In the genomic region with DNA sequence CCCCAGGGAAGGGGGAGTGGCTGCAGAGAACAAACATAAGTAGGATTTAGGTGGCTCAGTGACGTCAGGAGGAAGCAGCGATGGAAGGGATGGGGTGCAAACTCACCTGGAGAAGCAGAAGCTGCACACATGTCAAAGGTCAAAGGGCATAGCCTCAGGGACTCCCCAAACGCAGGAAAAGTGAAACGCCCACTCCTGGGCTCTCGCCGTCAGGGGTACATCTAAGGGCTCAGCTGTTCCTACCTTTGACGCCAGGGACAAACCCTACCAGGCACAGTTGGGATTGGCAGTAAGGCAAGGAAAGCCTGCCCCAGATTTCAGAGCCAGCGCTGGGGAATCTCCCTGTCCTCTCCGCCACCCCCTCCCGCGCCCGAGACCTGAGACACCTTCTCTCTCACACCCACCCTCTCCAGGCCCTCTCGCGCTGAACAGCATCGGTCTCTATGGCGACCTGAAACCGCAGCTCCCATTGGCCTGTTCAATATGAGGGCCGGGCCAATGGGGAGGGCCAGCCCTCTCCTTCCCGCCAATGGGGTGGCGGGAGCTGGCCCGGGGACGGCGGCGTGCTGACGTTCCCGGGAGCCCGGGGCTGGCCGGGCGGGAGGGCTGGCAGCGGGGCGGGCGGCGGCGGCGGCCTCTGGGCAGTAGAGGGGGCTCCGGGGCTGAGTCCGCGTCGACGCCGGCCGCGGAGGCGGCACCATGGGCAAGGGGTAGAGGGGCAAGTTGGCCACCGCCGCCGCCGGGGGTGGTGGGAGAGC, we compare ENCODE assay signal across 8 cellular contexts. TPM values are rescaled to one million over a fixed set of nuclear protein-coding genes. Genes with fewer than 3 reads are reported as not detected.
DNase-seq lines count a peak whose midpoint lies in the region; ATAC-seq, FAIRE-seq and TF ChIP-seq lines count a peak whose summit lies in the region.

A gene (minus strand): TSS at position 445 of the 758 bp plus-strand sequence. CDS start 314 bp downstream, at position 131.
A gene with protein sequence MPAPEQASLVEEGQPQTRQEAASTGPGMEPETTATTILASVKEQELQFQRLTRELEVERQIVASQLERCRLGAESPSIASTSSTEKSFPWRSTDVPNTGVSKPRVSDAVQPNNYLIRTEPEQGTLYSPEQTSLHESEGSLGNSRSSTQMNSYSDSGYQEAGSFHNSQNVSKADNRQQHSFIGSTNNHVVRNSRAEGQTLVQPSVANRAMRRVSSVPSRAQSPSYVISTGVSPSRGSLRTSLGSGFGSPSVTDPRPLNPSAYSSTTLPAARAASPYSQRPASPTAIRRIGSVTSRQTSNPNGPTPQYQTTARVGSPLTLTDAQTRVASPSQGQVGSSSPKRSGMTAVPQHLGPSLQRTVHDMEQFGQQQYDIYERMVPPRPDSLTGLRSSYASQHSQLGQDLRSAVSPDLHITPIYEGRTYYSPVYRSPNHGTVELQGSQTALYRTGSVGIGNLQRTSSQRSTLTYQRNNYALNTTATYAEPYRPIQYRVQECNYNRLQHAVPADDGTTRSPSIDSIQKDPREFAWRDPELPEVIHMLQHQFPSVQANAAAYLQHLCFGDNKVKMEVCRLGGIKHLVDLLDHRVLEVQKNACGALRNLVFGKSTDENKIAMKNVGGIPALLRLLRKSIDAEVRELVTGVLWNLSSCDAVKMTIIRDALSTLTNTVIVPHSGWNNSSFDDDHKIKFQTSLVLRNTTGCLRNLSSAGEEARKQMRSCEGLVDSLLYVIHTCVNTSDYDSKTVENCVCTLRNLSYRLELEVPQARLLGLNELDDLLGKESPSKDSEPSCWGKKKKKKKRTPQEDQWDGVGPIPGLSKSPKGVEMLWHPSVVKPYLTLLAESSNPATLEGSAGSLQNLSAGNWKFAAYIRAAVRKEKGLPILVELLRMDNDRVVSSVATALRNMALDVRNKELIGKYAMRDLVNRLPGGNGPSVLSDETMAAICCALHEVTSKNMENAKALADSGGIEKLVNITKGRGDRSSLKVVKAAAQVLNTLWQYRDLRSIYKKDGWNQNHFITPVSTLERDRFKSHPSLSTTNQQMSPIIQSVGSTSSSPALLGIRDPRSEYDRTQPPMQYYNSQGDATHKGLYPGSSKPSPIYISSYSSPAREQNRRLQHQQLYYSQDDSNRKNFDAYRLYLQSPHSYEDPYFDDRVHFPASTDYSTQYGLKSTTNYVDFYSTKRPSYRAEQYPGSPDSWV (plus strand): TSS at position 644 of the 758 bp plus-strand sequence. CDS start 76,233 bp downstream, outside the sequence.

- peaks cover 14% of the 10 kb centered on the region for H4K20me1 ChIP-seq in SU-DHL-6 (ENCODE audit: low read depth, low read length)

- no peaks in the 10 kb centered on the region; the same call in 1 of the 2 replicates for H3K79me2 ChIP-seq in SU-DHL-6 (ENCODE audit: insufficient read depth, low read length)

- no peak for FAIRE-seq in pancreas (lab: Jason Lieb, UNC)

- ATAC-seq in HG02678 (IDR thresholded peaks at IDR 0.05; ENCODE audit: unreplicated experiment) (peak; percentile 94), pancreas (peak; percentile 85 to 92 (median 87))
- ATAC-seq in activated naive CD8-positive, alpha-beta T cell treated with anti-CD3 and anti-CD28 coated beads, Interleukin-2, amount 50 U/mL, for 24 hours: peak; percentile 98

- TF ChIP-seq POLR2A in thyroid gland (IDR thresholded peaks at IDR 0.05): peak; percentile 77 to 91

- peak; percentile 69 for DNase-seq in GM12864 (ENCODE audit: low read depth)
- peak; percentile 75 for DNase-seq in NCI-H128 (lab: John Stamatoyannopoulos, UW; ENCODE audit: unreplicated experiment)
- peak; percentile 87 for DNase-seq in activated naive CD8-positive, alpha-beta T cell treated with anti-CD3 and anti-CD28 coated beads, Interleukin-2, amount 50 U/mL, for 24 hours
- peak; percentile 94 to 96 for DNase-seq in cardiac muscle cell (ENCODE audit: low read depth in 1 of 2, low spot score in 1 of 2)
- DNase-seq in pancreas: peak; percentile 88 to 93 (median 90)
- peak; percentile 93 to 94 for DNase-seq in thyroid gland

- 0% methylated on average over 41 to 48 of the region's 48 CpGs for WGBS in pancreas, 2 donors
- 0 to 1% methylated on average over 15 to 18 of the region's 48 CpGs for WGBS in thyroid gland, 2 donors

- no peak within 1 kb of the TSS for H3K27ac ChIP-seq in SU-DHL-6 (ENCODE audit: low read depth, low read length)
- H3K27ac ChIP-seq in cardiac muscle cell: peak within 1 kb of the TSS; percentile 96
- H3K27ac ChIP-seq in pancreas: peak within 1 kb of the TSS; percentile 95 to 97 (median 96)
- H3K27ac ChIP-seq in thyroid gland: peak within 1 kb of the TSS; percentile 90 to 100 (median 97)

- peak within 1 kb of the TSS; percentile 85 for H3K4me3 Mint-ChIP-seq in activated naive CD8-positive, alpha-beta T cell treated with anti-CD3 and anti-CD28 coated beads, Interleukin-2, amount 50 U/mL, for 24 hours

- peak within 1 kb of the TSS; percentile 86 for H3K27ac Mint-ChIP-seq in activated naive CD8-positive, alpha-beta T cell treated with anti-CD3 and anti-CD28 coated beads, Interleukin-2, amount 50 U/mL, for 24 hours

- H3K27me3 ChIP-seq in SU-DHL-6 (ENCODE audit: low read length) (no peaks in the 10 kb centered on the region), cardiac muscle cell (no peaks in the 10 kb centered on the region), pancreas (no peaks in the 10 kb centered on the region), thyroid gland (no peaks in the 10 kb centered on the region)

- H2AFZ ChIP-seq in SU-DHL-6 (ENCODE audit: low read depth, low read length, severe bottlenecking): peak within 1 kb of the TSS; percentile 59

- no peaks in the 10 kb centered on the region for H3K9me2 ChIP-seq in SU-DHL-6 (replicated peaks; ENCODE audit: insufficient read depth, low read length)

- H3K27me3 Mint-ChIP-seq in activated naive CD8-positive, alpha-beta T cell treated with anti-CD3 and anti-CD28 coated beads, Interleukin-2, amount 50 U/mL, for 24 hours: peaks cover 15% of the 10 kb centered on the region

- no peaks in the 10 kb centered on the region for H3K9me3 Mint-ChIP-seq in activated naive CD8-positive, alpha-beta T cell treated with anti-CD3 and anti-CD28 coated beads, Interleukin-2, amount 50 U/mL, for 24 hours

- no peak for TF ChIP-seq CTCF in GM12864 (IDR thresholded peaks at IDR 0.05; ENCODE audit: low read depth, low read length, missing control alignments)
- no peak for TF ChIP-seq CTCF in SU-DHL-6 (IDR thresholded peaks at IDR 0.05; ENCODE audit: insufficient read depth, low read length, poor library complexity, severe bottlenecking)
- TF ChIP-seq CTCF in cardiac muscle cell (IDR thresholded peaks at IDR 0.05; ENCODE audit: low read depth, low read length): no peak
- TF ChIP-seq CTCF in pancreas (IDR thresholded peaks at IDR 0.05): peak in 2 of 4 donors; percentile 5 to 8
- TF ChIP-seq CTCF in thyroid gland (IDR thresholded peaks at IDR 0.05): peak in 4 of 6 experiments; percentile 5 to 55 (median 33)

- H3K36me3 Mint-ChIP-seq in activated naive CD8-positive, alpha-beta T cell treated with anti-CD3 and anti-CD28 coated beads, Interleukin-2, amount 50 U/mL, for 24 hours (ENCODE audit: low read depth): peaks cover 5% of the 10 kb centered on the region

- H3K9ac ChIP-seq in SU-DHL-6 (ENCODE audit: low read length): peak within 1 kb of the TSS; percentile 65

- H3K4me1 ChIP-seq in cardiac muscle cell (ENCODE audit: low read depth) (peaks cover 23% of the 10 kb centered on the region), pancreas (peaks cover 0 to 16% (median 13%) of the 10 kb centered on the region in 3 donors), thyroid gland (peaks cover 17 to 23% of the 10 kb centered on the region in 2 donors)

- intact Hi-C loops in pancreas (cut with DNase I): loop anchor here in 1 of 3 donors (5.0 kb wide), 1 partner anchor 296 kb away; no protein-coding TSS in a partner anchor
- intact Hi-C loops in thyroid gland (cut with DNase I): loop anchor here (5.0 kb wide), 2 partner anchors 274 to 286 kb away; no protein-coding TSS in a partner anchor

- H3K9me3 ChIP-seq in SU-DHL-6 (ENCODE audit: insufficient read depth, low read length) (no peaks in the 10 kb centered on the region), cardiac muscle cell (ENCODE audit: low read depth) (no peaks in the 10 kb centered on the region), pancreas (no peaks in the 10 kb centered on the region), thyroid gland (no peaks in the 10 kb centered on the region)

- H3K4me1 Mint-ChIP-seq in activated naive CD8-positive, alpha-beta T cell treated with anti-CD3 and anti-CD28 coated beads, Interleukin-2, amount 50 U/mL, for 24 hours: peaks cover 22% of the 10 kb centered on the region

- peak within 1 kb of the TSS; percentile 61 for H3K4me2 ChIP-seq in SU-DHL-6 (ENCODE audit: low read depth, low read length, poor library complexity, severe bottlenecking)

- H3K4me3 ChIP-seq in GM12864 (ENCODE audit: low read depth, low read length) (peak within 1 kb of the TSS; percentile 69), SU-DHL-6 (ENCODE audit: insufficient read depth, low read length, poor library complexity, severe bottlenecking) (peak within 1 kb of the TSS; percentile 66), cardiac muscle cell (peak within 1 kb of the TSS; percentile 83), pancreas (peak within 1 kb of the TSS; percentile 86 to 92 (median 90)), thyroid gland (replicated peaks in 1 of 3) (peak within 1 kb of the TSS; percentile 89 to 93 (median 89))

- H3K36me3 ChIP-seq in SU-DHL-6 (ENCODE audit: low read length) (no peaks in the 10 kb centered on the region), cardiac muscle cell (no peaks in the 10 kb centered on the region), pancreas (no peaks in the 10 kb centered on the region), thyroid gland (no peaks in the 10 kb centered on the region)

- no peaks in the 10 kb centered on the region for H3F3A ChIP-seq in SU-DHL-6 (ENCODE audit: insufficient read depth)

RNA-seq across cellular contexts. Expression of the first gene that starts in this region (rescaled TPM):
- total RNA-seq in cardiac muscle cell: 0.39 and 0.78 TPM in 2 replicates
- 2.1 and 5.3 TPM in 2 replicates for polyA plus RNA-seq in cardiac muscle cell
- total RNA-seq in pancreas: 1 to 10 TPM in 3 of 6 donors, under 1 TPM in 3; 0.38 to 1.5 (median 0.79) TPM
- polyA plus RNA-seq in pancreas: 1 to 10 TPM in 1 of 2 donors, under 1 TPM in 1; 0.57 to 1.3 TPM
- total RNA-seq in thyroid gland: 10 to 100 TPM in 1 of 4 donors, 1 to 10 TPM in 3; 4.6 to 10.7 (median 7.4) TPM

RNA-seq across cellular contexts. Expression of the second gene that starts in this region (rescaled TPM):
- total RNA-seq in cardiac muscle cell (43.8 and 73.1 TPM in 2 replicates), pancreas (10 to 100 TPM; 23.6 to 46.2 (median 28.8) TPM), thyroid gland (100 to 1,000 TPM; 117 to 155 (median 136) TPM)
- polyA plus RNA-seq in cardiac muscle cell (7.2 and 17.6 TPM in 2 replicates), pancreas (10 to 100 TPM; 20.4 to 37.0 TPM)

Comparison
In these comparisons a context has a peak if more than half of its experiments do, and no peak if none do; other contexts are left out.
1. CTCF ChIP-seq: peak in thyroid gland (4 of 6); none in GM12864 (single experiment), SU-DHL-6 (single experiment) and cardiac muscle cell (single experiment).
2. Peak in every context shown above with its lines, with median percentiles within 50 percentile points of each other: DNase-seq, H3K4me3 ChIP-seq and ATAC-seq.